13 cellular contexts compared by ENCODE assay signal in the genomic region with DNA sequence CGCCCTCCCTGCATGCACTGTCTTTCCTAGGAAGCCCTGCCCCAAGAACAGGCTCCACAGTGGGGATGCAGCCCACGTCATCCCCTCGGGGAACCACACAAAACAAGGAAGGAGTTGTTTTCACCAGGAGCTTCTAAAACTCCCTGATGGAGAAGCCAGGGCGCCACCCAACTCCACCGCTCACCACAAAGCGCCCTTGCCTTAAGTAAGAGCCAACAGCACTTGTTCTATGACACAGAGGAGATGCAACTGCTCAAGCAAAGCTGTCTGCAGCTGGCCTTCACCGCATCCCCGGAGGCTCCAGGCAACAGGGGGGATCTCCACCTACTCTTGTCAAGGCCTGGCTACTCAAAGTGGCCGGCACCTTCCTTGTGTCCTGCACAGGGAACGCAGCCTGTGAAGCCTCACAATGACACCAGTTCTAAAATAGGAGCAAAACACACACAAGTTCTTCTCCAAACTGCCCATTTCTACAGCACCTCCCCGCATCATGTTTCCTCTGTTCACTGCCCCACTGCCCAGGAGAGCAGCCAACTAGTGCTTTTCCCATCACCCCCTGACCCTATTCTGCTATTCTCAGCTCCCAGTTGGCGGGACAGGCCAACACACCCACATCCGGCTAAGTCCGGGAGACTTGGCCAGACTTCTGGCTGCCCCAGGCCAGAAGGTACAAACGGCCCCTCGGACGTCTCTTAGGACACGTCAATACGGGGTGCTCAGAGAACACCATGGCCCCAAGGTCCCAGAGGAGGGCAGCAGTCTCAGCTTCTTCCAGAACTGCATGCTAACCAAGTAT. TPM values are rescaled to one million over a fixed set of nuclear protein-coding genes. Genes with fewer than 3 reads are reported as not detected.
DNase-seq lines count a peak whose midpoint lies in the region; ATAC-seq and TF ChIP-seq lines count a peak whose summit lies in the region.
"Had no signal": no experiment of that assay in that cellular context is flagged by ENCODE, and none has a peak within 500 bp of the region (broad histone marks: within the 10 kb centered on the region; RNA-seq: fewer than 3 reads in every experiment).

No MANE protein-coding gene starts in this region.

- peaks cover 59 to 62% of the 10 kb centered on the region in 2 donors for H3K4me1 ChIP-seq in gastrocnemius medialis

- H3K9me3 ChIP-seq in gastrocnemius medialis = no peaks in the 10 kb centered on the region
- H3K9me3 ChIP-seq: BLaER1 treated with 17β-estradiol and CSF1 and Interleukin-3, amounts not matched to agents 10 nM and 100 nM had no signal

- intact Hi-C loops in gastrocnemius medialis (cut with DNase I; ENCODE audit: low total_unique reads) = no loop called here

- peaks cover 0 to 6% of the 10 kb centered on the region in 2 donors for H3K36me3 ChIP-seq in gastrocnemius medialis

- in situ Hi-C loops in gastrocnemius medialis (cut with MboI; ENCODE audit: low sequenced_read_pairs in 4 of 4) = no loop called here

- H3K4me3 ChIP-seq in coronary artery (peak overlapping the region; percentile 37), gastrocnemius medialis (peak overlapping the region in 1 of 4 donors; percentile 25)
- H3K4me3 ChIP-seq: BLaER1 treated with 17β-estradiol and CSF1 and Interleukin-3, amounts not matched to agents 10 nM and 100 nM had no signal

- POLR2A ChIA-PET in RWPE1 (lab: Yijun Ruan, JAX; ENCODE audit: low non-redundant PET) = no interaction called here

- H3K27me3 ChIP-seq in layer of hippocampus (ENCODE audit: control insufficient read depth, insufficient read depth, low read length) = no peaks in the 10 kb centered on the region
- H3K27me3 ChIP-seq in gastrocnemius medialis = no peaks in the 10 kb centered on the region
- H3K27me3 ChIP-seq: BLaER1 treated with 17β-estradiol and CSF1 and Interleukin-3, amounts not matched to agents 10 nM and 100 nM had no signal

- H3K27ac ChIP-seq in RWPE1 (peak overlapping the region; percentile 20), coronary artery (peak overlapping the region; percentile 88 to 90), layer of hippocampus (ENCODE audit: low read depth, low read length) (peak overlapping the region; percentile 83), gastrocnemius medialis (peak overlapping the region; percentile 75 to 88 (median 84))
- H3K27ac ChIP-seq: BLaER1 treated with 17β-estradiol and CSF1 and Interleukin-3, amounts not matched to agents 10 nM and 100 nM had no signal

- DNase-seq in RWPE1 (ENCODE audit: low spot score) = no peak
- DNase-seq in coronary artery (ENCODE audit: low spot score) = peak; percentile 97
- peak; percentile 76 to 87 for DNase-seq in gastrocnemius medialis
- DNase-seq in ecto neural progenitor cell (ENCODE audit: low spot score) = no peak
- DNase-seq in effector CD8-positive, alpha-beta T cell (lab: John Stamatoyannopoulos, UW) = no peak
- DNase-seq in NCI-H1092 (lab: John Stamatoyannopoulos, UW) = no peak
- DNase-seq: central memory CD4-positive, alpha-beta T cell; glutamatergic neuron; NCI-H1694 treated with DMSO at 0.1 percent for 48 hours; stimulated activated naive CD8-positive, alpha-beta T cell treated with anti-CD3 and anti-CD28 coated beads, Interleukin-15, Interleukin-2, amounts not matched to agents 100 U/mL and 50 U/mL, for 24 hours had no signal

- no peak for TF ChIP-seq CTCF in RWPE1 (conservative IDR thresholded peaks at IDR 0.05; ENCODE audit: low read depth)
- no peak for TF ChIP-seq CTCF in coronary artery (IDR thresholded peaks at IDR 0.05)
- TF ChIP-seq CTCF in gastrocnemius medialis (IDR thresholded peaks at IDR 0.05 in 4 of 5, conservative IDR thresholded peaks at IDR 0.05 in 1 of 5) = no peak

- TF ChIP-seq POLR2A in gastrocnemius medialis (IDR thresholded peaks at IDR 0.05) = no peak

- CTCF ChIA-PET in RWPE1 (lab: Yijun Ruan, JAX) = no interaction called here

- ATAC-seq in gastrocnemius medialis (peak; percentile 71 to 81), GM21529 (IDR thresholded peaks at IDR 0.05; ENCODE audit: unreplicated experiment) (no peak)
- ATAC-seq: stimulated activated naive CD8-positive, alpha-beta T cell treated with anti-CD3 and anti-CD28 coated beads, Interleukin-15, Interleukin-2, amounts not matched to agents 100 U/mL and 50 U/mL, for 24 hours had no signal

RNA-seq across cellular contexts. Expression of a gene that starts 24.2 kb away (rescaled TPM):
- total RNA-seq in gastrocnemius medialis = 100 to 1,000 TPM in 1 of 4 donors, 10 to 100 TPM in 3; 75.0 to 124 (median 83.0) TPM

RNA-seq across cellular contexts. Expression of a gene that starts 29.8 kb away (rescaled TPM):
- total RNA-seq in gastrocnemius medialis = 10 to 100 TPM in 1 of 4 donors, 1 to 10 TPM in 3; 5.6 to 22.6 (median 9.1) TPM

RNA-seq across cellular contexts. Expression of a gene that starts 36.2 kb away (rescaled TPM):
- total RNA-seq in gastrocnemius medialis = 10 to 100 TPM; 12.4 to 24.1 (median 19.4) TPM

RNA-seq across cellular contexts. Expression of a gene that starts 48.6 kb away (rescaled TPM):
- total RNA-seq in gastrocnemius medialis = 10 to 100 TPM; 42.8 to 77.6 (median 69.7) TPM

RNA-seq across cellular contexts. Expression of a gene that starts 48.9 kb away (rescaled TPM):
- total RNA-seq in gastrocnemius medialis = 1 to 10 TPM; 2.2 to 3.7 (median 2.9) TPM

Comparison
In these comparisons a context has a peak if more than half of its experiments do, and no peak if none do; other contexts are left out.
1. DNase-seq: peak in coronary artery (single experiment) and gastrocnemius medialis (2 of 2); none in RWPE1 (single experiment), ecto neural progenitor cell (single experiment), effector CD8-positive, alpha-beta T cell (single experiment) and NCI-H1092 (single experiment).
2. H3K27ac ChIP-seq: peak in every context shown above with its lines; median percentile 89 in coronary artery; 84 in gastrocnemius medialis; 83 in layer of hippocampus; 20 in RWPE1.